In genomic region chr21:42343101-42343500, GRCh38 we compare ENCODE assay signal across 23 cellular contexts. TPM values are rescaled to one million over a fixed set of nuclear protein-coding genes. Genes with fewer than 3 reads are reported as not detected.
"Had no signal": no experiment of that assay in that cellular context is flagged by ENCODE, and none has a peak within 500 bp of the region (broad histone marks: within the 10 kb centered on the region; RNA-seq: fewer than 3 reads in every experiment).

No MANE protein-coding gene starts in this region.

- H3K36me3 ChIP-seq: heart left ventricle, right atrium auricular region, sigmoid colon, uterus had no signal

- H3K4me3 Mint-ChIP-seq: naive B cell, nephron had no signal

- DNase-seq: cortex of kidney; effector CD8-positive, alpha-beta T cell; heart left ventricle; hippocampal formation; kidney glomerular epithelial cell; mesendoderm; naive B cell; sigmoid colon; stimulated activated CD4-positive, alpha-beta T cell treated with anti-CD3 and anti-CD28 coated beads, Interleukin-12 subunit alpha, Interleukin-12 subunit beta, amount 100 ng/mL, for 4 hours; stimulated activated naive CD4-positive, alpha-beta T cell treated with Interleukin-2 at 50 U/mL for 16 hours; trophoblast cell; uterus had no signal

- H3K27ac ChIP-seq: dorsolateral prefrontal cortex, heart left ventricle, right atrium auricular region, sigmoid colon, skin epidermis, uterus had no signal

- H3K27me3 ChIP-seq: dorsolateral prefrontal cortex, right atrium auricular region, uterus had no signal

- H3K36me3 Mint-ChIP-seq: naive B cell had no signal

- H3K27ac Mint-ChIP-seq: naive B cell, nephron had no signal

- H3K4me3 ChIP-seq: dorsolateral prefrontal cortex, heart left ventricle, right atrium auricular region, sigmoid colon, skin epidermis, uterus had no signal

- H3K4me1 ChIP-seq: right atrium auricular region, uterus had no signal

- H3K9me3 Mint-ChIP-seq: naive B cell, nephron had no signal

- H3K9me3 ChIP-seq: heart left ventricle, right atrium auricular region, sigmoid colon, uterus had no signal

RNA-seq across cellular contexts. Expression of gene TFF2, which starts 7.7 kb away (rescaled TPM):
- total RNA-seq: dorsolateral prefrontal cortex, esophagus mucosa, fibroblast of lung, frontal cortex, glomerular endothelial cell, heart left ventricle, liver, lung microvascular endothelial cell, osteoblast, right atrium auricular region, sigmoid colon, uterus had no signal

RNA-seq across cellular contexts. Expression of gene TFF1, which starts 23.2 kb away (rescaled TPM):
- total RNA-seq: dorsolateral prefrontal cortex, esophagus mucosa, fibroblast of lung, frontal cortex, glomerular endothelial cell, heart left ventricle, liver, lung microvascular endothelial cell, osteoblast, right atrium auricular region, uterus had no signal

RNA-seq across cellular contexts. Expression of gene TFF3, which starts 27.9 kb away (rescaled TPM):
- total RNA-seq: fibroblast of lung, frontal cortex, osteoblast had no signal

RNA-seq across cellular contexts. Expression of gene TMPRSS3, which starts 52.8 kb away (rescaled TPM):
- total RNA-seq: fibroblast of lung, frontal cortex, glomerular endothelial cell, lung microvascular endothelial cell, osteoblast had no signal
